In the genomic region with DNA sequence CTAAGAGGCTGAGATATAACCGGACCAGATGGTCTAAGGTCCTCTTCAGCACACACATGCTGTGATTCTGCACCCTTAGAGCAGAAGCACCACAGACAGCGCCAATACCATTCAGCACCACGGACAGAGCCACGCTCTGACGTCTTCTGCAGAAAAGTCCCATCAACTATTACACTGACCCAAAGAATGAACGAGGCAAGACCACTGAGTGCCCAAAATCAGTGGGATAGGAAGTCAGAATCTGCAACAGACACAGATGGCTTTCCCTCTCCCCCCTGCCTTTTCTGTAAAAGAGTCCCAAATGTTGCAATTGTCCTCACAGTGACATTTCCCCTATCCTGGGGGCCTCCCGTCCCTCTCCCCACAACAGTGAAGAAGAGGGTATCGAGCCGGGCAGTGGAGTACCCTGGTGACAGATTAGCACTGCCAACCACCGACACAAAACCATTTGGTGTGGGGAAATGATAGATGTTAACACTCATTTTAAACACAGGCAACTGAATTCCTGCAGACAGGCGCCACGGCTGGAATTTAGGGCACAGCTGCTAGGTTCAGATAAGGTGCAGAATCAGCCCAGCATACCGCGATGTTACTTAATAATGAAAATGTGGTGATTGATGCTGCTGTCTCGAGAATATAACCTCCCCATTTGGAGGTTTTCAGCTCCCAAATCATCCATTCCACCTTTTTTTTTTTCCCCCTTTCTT, we compare ENCODE assay signal across 8 cellular contexts.
DNase-seq lines count a peak whose midpoint lies in the region; ATAC-seq and TF ChIP-seq lines count a peak whose summit lies in the region.

No MANE protein-coding gene starts in this region.

- H3K36me3 ChIP-seq in vagina, result no peaks in the 10 kb centered on the region

- no peaks in the 10 kb centered on the region for H3K9me3 ChIP-seq in right cardiac atrium (ENCODE audit: control insufficient read depth, low read length)
- no peaks in the 10 kb centered on the region for H3K9me3 ChIP-seq in vagina

- ATAC-seq in right cardiac atrium, result peak; percentile 62 to 67

- intact Hi-C loops in right cardiac atrium (cut with DNase I) (no loop called here), vagina (cut with DNase I) (no loop called here)

- H3K4me3 ChIP-seq in right cardiac atrium (ENCODE audit: low read length) (no peak overlapping the region), vagina (no peak overlapping the region)

- H3K4me1 ChIP-seq in right cardiac atrium (ENCODE audit: control insufficient read depth, insufficient read depth, low read length) (no peaks in the 10 kb centered on the region), vagina (no peaks in the 10 kb centered on the region)

- DNase-seq in EL, result peak; percentile 40
- peak; percentile 58 for DNase-seq in LHCN-M2 (ENCODE audit: low read depth)
- peak; percentile 20 for DNase-seq in activated T-cell treated with anti-CD3 and anti-CD28 coated beads, Interleukin-2, amount 50 U/mL, for 1 hour
- DNase-seq in right cardiac atrium, result peak; percentile 57 to 83 (median 81)
- DNase-seq in stimulated activated CD4-positive, alpha-beta T cell treated with anti-CD3 and anti-CD28 coated beads, Interleukin-4, amount 100 ng/mL, for 24 hours, result peak; percentile 8
- DNase-seq in NCI-H510A (lab: John Stamatoyannopoulos, UW), result no peak
- no peak for DNase-seq in NCI-H510A treated with DMSO at 0.1 percent for 48 hours (lab: John Stamatoyannopoulos, UW)
- DNase-seq in vagina (ENCODE audit: extremely low spot score in 2 of 2), result no peak

- TF ChIP-seq CTCF in vagina (IDR thresholded peaks at IDR 0.05), result no peak

- WGBS in right cardiac atrium, result 14% methylated on average over 15 of the region's 15 CpGs

- H3K27ac ChIP-seq in right cardiac atrium (ENCODE audit: low read length) (no peak overlapping the region), vagina (no peak overlapping the region)

- H3K27me3 ChIP-seq in right cardiac atrium (ENCODE audit: control insufficient read depth, insufficient read depth) (no peaks in the 10 kb centered on the region), vagina (no peaks in the 10 kb centered on the region)

- TF ChIP-seq POLR2A in vagina (IDR thresholded peaks at IDR 0.05), result no peak

Comparison
In these comparisons a context has a peak if more than half of its experiments do, and no peak if none do; other contexts are left out.
1. DNase-seq: peak in EL (single experiment), LHCN-M2 (single experiment), activated T-cell treated with anti-CD3 and anti-CD28 coated beads, Interleukin-2, amount 50 U/mL, for 1 hour (single experiment), right cardiac atrium (3 of 3) and stimulated activated CD4-positive, alpha-beta T cell treated with anti-CD3 and anti-CD28 coated beads, Interleukin-4, amount 100 ng/mL, for 24 hours (single experiment); none in NCI-H510A (single experiment), NCI-H510A treated with DMSO at 0.1 percent for 48 hours (single experiment) and vagina (0 of 2).